ENCODE assay signal across 8 cellular contexts in genomic region chr4:64643841-64644240, GRCh38.
"Had no signal": no experiment of that assay in that cellular context is flagged by ENCODE, and none has a peak within 500 bp of the region (broad histone marks: within the 10 kb centered on the region; RNA-seq: fewer than 3 reads in every experiment).

No MANE protein-coding gene starts in this region.

- H2AFZ ChIP-seq: GM23248 had no signal

- H3K27ac ChIP-seq: GM23248, KMS-11 had no signal

- FAIRE-seq: H54, HTR-8/SVneo had no signal

- H3K4me3 ChIP-seq: GM23248 had no signal

- DNase-seq: GM23248, GOT3, H9, HCEC 1CT, KBM-7 had no signal

- H3K4me2 ChIP-seq: KMS-11 had no signal

- H3K9ac ChIP-seq: GM23248, KMS-11 had no signal
